31 cellular contexts compared by ENCODE assay signal in genomic region chrY:22370623-22371022, GRCh38. TPM values are rescaled to one million over a fixed set of nuclear protein-coding genes. Genes with fewer than 3 reads are reported as not detected.
DNase-seq lines count a peak whose midpoint lies in the region; ATAC-seq and TF ChIP-seq lines count a peak whose summit lies in the region.
"Had no signal": no experiment of that assay in that cellular context is flagged by ENCODE, and none has a peak within 500 bp of the region (broad histone marks: within the 10 kb centered on the region; RNA-seq: fewer than 3 reads in every experiment).

No MANE protein-coding gene starts in this region.

- ATAC-seq in GM19035 (IDR thresholded peaks at IDR 0.05; ENCODE audit: unreplicated experiment) (no peak), HG02610 (IDR thresholded peaks at IDR 0.05; ENCODE audit: unreplicated experiment) (no peak)
- ATAC-seq: A549; CD8-positive, alpha-beta T cell; gastroesophageal sphincter; HCT116; left ventricle myocardium superior; naive thymus-derived CD8-positive, alpha-beta T cell; Right ventricle myocardium inferior had no signal

- DNase-seq in A172 (ENCODE audit: low spot score) = peak; percentile 1
- peak; percentile 54 for DNase-seq in LNCaP clone FGC (ENCODE audit: low read depth)
- DNase-seq in RPMI8226 = peak; percentile 25
- DNase-seq in glomerular visceral epithelial cell (ENCODE audit: extremely low spot score) = peak; percentile 58
- DNase-seq in stimulated activated CD8-positive, alpha-beta memory T cell treated with anti-CD3 and anti-CD28 coated beads, Interleukin-4, amount 100 ng/mL, for 48 hours = no peak
- no peak for DNase-seq in NCI-H2029 (lab: John Stamatoyannopoulos, UW)
- DNase-seq: activated CD4-positive, alpha-beta T cell treated with anti-CD3 and anti-CD28 coated beads for 48 hours; activated gamma-delta T cell; activated naive CD8-positive, alpha-beta T cell treated with anti-CD3 and anti-CD28 coated beads, Interleukin-2, amount 10 ng/mL, durations not matched to agents 7 days and 5 days; activated T-cell treated with anti-CD3 and anti-CD28 coated beads, Interleukin-2, amount 50 U/mL, for 24 hours; CD8-positive, alpha-beta T cell; central memory CD4-positive, alpha-beta T cell; dermis blood vessel endothelial cell; DMS 273 treated with DMSO at 0.1 percent for 48 hours; KBM-7; left ventricle myocardium superior; midbrain; naive thymus-derived CD8-positive, alpha-beta T cell; nucleus accumbens; stomach had no signal

- no peak for TF ChIP-seq CTCF in LNCaP clone FGC (IDR thresholded peaks at IDR 0.05; ENCODE audit: control insufficient read depth, extremely low read depth, insufficient read depth)

- H3K4me3 ChIP-seq in LNCaP clone FGC (ENCODE audit: low read depth, low read length) = no peak overlapping the region
- H3K4me3 ChIP-seq: A549, ascending aorta, gastroesophageal sphincter, stomach, tibial nerve had no signal

RNA-seq across cellular contexts. Expression of gene RBMY1J, which starts 32.6 kb away (rescaled TPM):
- not detected in 2 replicates for total RNA-seq in A172 (2014; rRNA removed; shearing (Covaris generic))
- total RNA-seq: activated naive CD8-positive, alpha-beta T cell treated with anti-CD3 and anti-CD28 coated beads, Interleukin-2, amount 10 ng/mL, durations not matched to agents 7 days and 5 days; ascending aorta; CD8-positive, alpha-beta T cell; dermis blood vessel endothelial cell; gastroesophageal sphincter; left ventricle myocardium superior; naive thymus-derived CD8-positive, alpha-beta T cell; OCI-LY7; pulmonary artery endothelial cell; Right ventricle myocardium inferior; stomach; T-helper 2 cell treated with Interferon-gamma antibody and Interleukin-4, amounts not matched to agents 100 ng/mL and 5 ng/mL, for 36 hours; tibial nerve had no signal

Comparison
In these comparisons a context has a peak if more than half of its experiments do, and no peak if none do; other contexts are left out.
1. DNase-seq: peak in A172 (single experiment), LNCaP clone FGC (single experiment), RPMI8226 (single experiment) and glomerular visceral epithelial cell (single experiment); none in stimulated activated CD8-positive, alpha-beta memory T cell treated with anti-CD3 and anti-CD28 coated beads, Interleukin-4, amount 100 ng/mL, for 48 hours (single experiment) and NCI-H2029 (single experiment).